In the genomic region with DNA sequence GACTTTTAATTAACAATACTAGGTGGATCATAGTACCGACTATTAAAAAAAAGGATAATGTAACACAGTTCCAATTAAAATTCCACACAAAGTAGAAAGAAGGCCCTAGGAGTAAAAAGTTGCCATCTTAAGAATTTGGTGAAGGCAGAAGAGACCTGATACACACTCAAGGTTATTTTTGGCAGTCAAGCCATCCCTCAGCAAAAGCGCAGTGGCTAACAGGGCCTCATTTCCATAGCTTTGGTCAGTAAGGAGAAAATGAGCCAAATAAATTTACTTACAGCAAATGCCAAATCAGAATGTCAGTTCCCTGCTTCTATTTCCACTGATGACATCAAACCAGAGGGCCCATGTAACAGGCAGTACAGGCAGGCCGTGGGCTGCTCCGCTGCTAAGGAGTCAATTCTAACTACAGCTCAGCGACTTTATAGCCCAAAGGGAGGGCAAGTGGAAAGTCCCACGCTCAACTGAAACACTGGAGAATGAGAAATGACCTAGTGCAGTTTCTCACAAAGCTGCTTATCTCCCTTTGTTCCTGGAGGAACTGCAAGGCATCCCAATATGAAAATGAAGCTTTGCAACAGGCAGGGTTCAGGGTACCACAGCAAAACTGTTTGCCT, we compare ENCODE assay signal across 8 cellular contexts. TPM values are rescaled to one million over a fixed set of nuclear protein-coding genes. Genes with fewer than 3 reads are reported as not detected.
DNase-seq lines count a peak whose midpoint lies in the region; ATAC-seq, FAIRE-seq and TF ChIP-seq lines count a peak whose summit lies in the region.

No MANE protein-coding gene starts in this region.

- H3K4me3 Mint-ChIP-seq in H9 (no peak overlapping the region), T-cell (peak overlapping the region; percentile 35 to 43 (median 40))
- peak overlapping the region; percentile 44 to 50 for H3K4me3 Mint-ChIP-seq in effector memory CD8-positive, alpha-beta T cell

- no peak overlapping the region for H4K91ac ChIP-seq in H9 (ENCODE audit: insufficient read length, low read depth, low read length)

- CTCF ChIA-PET in T-cell (lab: Charles Lee), result interaction anchor here in 1 of 2 donors (0.7 to 1.0 kb wide), 3 partner anchors 14 to 59 kb away, joined by 3 to 5 read pairs (median 3); no protein-coding TSS in a partner anchor

- DNase-seq in GM12892 (ENCODE audit: insufficient read length) (peak; percentile 16), H9 (no peak), T-cell (peak in 18 of 34 experiments; percentile 4 to 32 (median 10)), pons (ENCODE audit: low spot score) (peak; percentile 25), GM03348 (ENCODE audit: low spot score) (no peak), posterior cingulate gyrus (no peak), NCI-H2081 treated with DMSO at 0.1 percent for 48 hours (lab: John Stamatoyannopoulos, UW) (no peak)
- peak; percentile 5 to 8 (median 6) for DNase-seq in effector memory CD8-positive, alpha-beta T cell

- no peak overlapping the region for H2BK20ac ChIP-seq in H9 (ENCODE audit: low read depth, low read length, poor library complexity, severe bottlenecking)

- no peak overlapping the region for H3K23ac ChIP-seq in H9 (ENCODE audit: insufficient read length, low read depth, low read length)

- H3K27me3 Mint-ChIP-seq in H9 (ENCODE audit: low read depth) (no peaks in the 10 kb centered on the region), T-cell (no peaks in the 10 kb centered on the region)
- no peaks in the 10 kb centered on the region for H3K27me3 Mint-ChIP-seq in effector memory CD8-positive, alpha-beta T cell

- H2BK5ac ChIP-seq in H9 (ENCODE audit: insufficient read length, low read length), result no peak overlapping the region

- no peak overlapping the region for H2AK5ac ChIP-seq in H9 (ENCODE audit: insufficient read length, low read length)

- no peak overlapping the region for H3K4ac ChIP-seq in H9 (ENCODE audit: low read depth, low read length)

- peaks cover 6% of the 10 kb centered on the region for H3K23me2 ChIP-seq in H9 (ENCODE audit: insufficient read length, low read depth, low read length, poor library complexity, severe bottlenecking)

- peaks cover 71% of the 10 kb centered on the region for H3K79me2 ChIP-seq in H9 (ENCODE audit: insufficient read depth, low read length)

- peaks cover 7% of the 10 kb centered on the region for H3K4me1 ChIP-seq in H9 (ENCODE audit: insufficient read depth, low read length)

- peak; percentile 45 to 83 (median 56) for ATAC-seq in T-cell (replicated peaks in 1 of 4)
- ATAC-seq in effector memory CD8-positive, alpha-beta T cell (replicated peaks), result peak; percentile 81

- H3K9ac ChIP-seq in H9 (ENCODE audit: extremely low read depth, insufficient read length, low read length), result no peak overlapping the region

- no CpG with 5 or more reads among the region's 6 CpGs for WGBS in H9 (ENCODE audit: extremely low coverage, insufficient read length, low lambda C conversion rate)

- peaks cover 27 to 38% (median 35%) of the 10 kb centered on the region in 3 experiments for H3K36me3 Mint-ChIP-seq in H9 (ENCODE audit: insufficient read depth in 1 of 3, low read depth in 3 of 3)
- H3K36me3 Mint-ChIP-seq in T-cell, result peaks cover 24% of the 10 kb centered on the region
- H3K36me3 Mint-ChIP-seq in effector memory CD8-positive, alpha-beta T cell (ENCODE audit: insufficient read depth), result peaks cover 33% of the 10 kb centered on the region

- no peak overlapping the region for H3K18ac ChIP-seq in H9 (ENCODE audit: insufficient read length, low read depth, low read length)

- H2BK12ac ChIP-seq in H9 (ENCODE audit: insufficient read length, low read depth, low read length), result no peak overlapping the region

- TF ChIP-seq CTCF in H9 (conservative IDR thresholded peaks at IDR 0.05), result no peak

- H3K14ac ChIP-seq in H9 (ENCODE audit: insufficient read depth, low read length), result 0 out of 2 replicates have a peak overlapping the region, but pooled peaks have one; percentile 12

- no peak overlapping the region for H2BK15ac ChIP-seq in H9 (ENCODE audit: low read depth, low read length)

- intact Hi-C loops in posterior cingulate gyrus (cut with DNase I), result no loop called here

- no peak overlapping the region for H3K27ac ChIP-seq in H9 (ENCODE audit: insufficient read length, low read depth, low read length)

- H3K4me1 Mint-ChIP-seq in H9, result peaks cover 51 to 54% of the 10 kb centered on the region in 2 experiments
- H3K4me1 Mint-ChIP-seq in T-cell, result peaks cover 71 to 75% (median 74%) of the 10 kb centered on the region in 3 donors
- H3K4me1 Mint-ChIP-seq in effector memory CD8-positive, alpha-beta T cell (ENCODE audit: low read depth in 2 of 2), result peaks cover 43 to 80% of the 10 kb centered on the region in 2 donors

- H3K9me3 ChIP-seq in H9 (ENCODE audit: control insufficient read depth, low read depth, low read length), result no peaks in the 10 kb centered on the region

- H4K8ac ChIP-seq in H9 (replicated peaks; ENCODE audit: insufficient read length, low read depth, low read length), result no peak overlapping the region

- no peaks in the 10 kb centered on the region for H4K20me1 ChIP-seq in H9 (ENCODE audit: control insufficient read depth, insufficient read depth, insufficient read length)

- H4K5ac ChIP-seq in H9 (ENCODE audit: insufficient read length, low read depth, low read length), result no peak overlapping the region

- peak; percentile 53; the same call in 1 of the 2 replicates for TF ChIP-seq POLR2A in GM12892 (IDR thresholded peaks at IDR 0.05; ENCODE audit: low read depth, low read length)

- H3K27me3 ChIP-seq in H9 (ENCODE audit: insufficient read depth, low read length), result no peaks in the 10 kb centered on the region

- H3K79me1 ChIP-seq in H9 (ENCODE audit: insufficient read depth, low read depth, low read length, poor library complexity, severe bottlenecking), result peaks cover 3% of the 10 kb centered on the region

- H3K56ac ChIP-seq in H9 (ENCODE audit: insufficient read length, low read depth, low read length), result no peak overlapping the region

- no peaks in the 10 kb centered on the region for H3K9me3 Mint-ChIP-seq in H9
- H3K9me3 Mint-ChIP-seq in T-cell, result no peaks in the 10 kb centered on the region
- no peaks in the 10 kb centered on the region for H3K9me3 Mint-ChIP-seq in effector memory CD8-positive, alpha-beta T cell

- H2AFZ ChIP-seq in H9 (ENCODE audit: low read length), result no peak overlapping the region

- H3K4me2 ChIP-seq in H9 (ENCODE audit: insufficient read depth, insufficient read length, low read length), result peak overlapping the region; percentile 4

- POLR2A ChIA-PET in T-cell (lab: Charles Lee), result interaction anchor here in 1 of 2 donors (1.2 kb wide), 1 partner anchor 16 kb away, joined by 4 read pairs; no protein-coding TSS in a partner anchor

- H3T11ph ChIP-seq in H9 (ENCODE audit: low read length), result no peak overlapping the region

- H3K27ac Mint-ChIP-seq in H9 (peak overlapping the region in 2 of 3 experiments; percentile 84 to 88; a peak in 2 of 7 replicates), T-cell (no peak overlapping the region)
- H3K27ac Mint-ChIP-seq in effector memory CD8-positive, alpha-beta T cell, result peak overlapping the region; percentile 8 to 77

- FAIRE-seq in GM12892 (lab: Jason Lieb, UNC), result peak; percentile 80

- no peak overlapping the region for H2BK120ac ChIP-seq in H9 (ENCODE audit: low read depth, low read length, poor library complexity, severe bottlenecking)

RNA-seq across cellular contexts. Expression of a gene that starts 6.3 kb away (rescaled TPM):
- 87.6 TPM for polyA plus RNA-seq in GM12892 (2012; ENCODE audit: missing spikeins)
- total RNA-seq in H9 (2021) (96.9 and 100 TPM in 2 replicates), T-cell (100 to 1,000 TPM; 158 to 197 (median 184) TPM)

RNA-seq across cellular contexts. Expression of a gene that starts 26.2 kb away (rescaled TPM):
- polyA plus RNA-seq in GM12892 (2012; ENCODE audit: missing spikeins), result 0.23 TPM
- total RNA-seq in H9 (2021), result 12.7 and 12.9 TPM in 2 replicates
- total RNA-seq in T-cell, result under 1 TPM; 0.18 to 0.47 (median 0.33) TPM

Comparison
In these comparisons a context has a peak if more than half of its experiments do, and no peak if none do; other contexts are left out.
1. DNase-seq: peak in GM12892 (single experiment), T-cell (18 of 34), effector memory CD8-positive, alpha-beta T cell (3 of 3) and pons (single experiment); none in H9 (single experiment), GM03348 (single experiment), posterior cingulate gyrus (0 of 10) and NCI-H2081 treated with DMSO at 0.1 percent for 48 hours (single experiment).
2. H3K27ac Mint-ChIP-seq: peak in H9 (2 of 3) and effector memory CD8-positive, alpha-beta T cell (2 of 2); none in T-cell (0 of 2).
3. H3K4me3 Mint-ChIP-seq: peak in T-cell (3 of 3) and effector memory CD8-positive, alpha-beta T cell (2 of 2); none in H9 (0 of 2).